ENCODE assay signal across 9 cellular contexts in genomic region chr17:77146882-77147281, GRCh38. TPM values are rescaled to one million over a fixed set of nuclear protein-coding genes. Genes with fewer than 3 reads are reported as not detected.
DNase-seq lines count a peak whose midpoint lies in the region; ATAC-seq lines count a peak whose summit lies in the region.
"Had no signal": no experiment of that assay in that cellular context is flagged by ENCODE, and none has a peak within 500 bp of the region (broad histone marks: within the 10 kb centered on the region; RNA-seq: fewer than 3 reads in every experiment).

No MANE protein-coding gene starts in this region.

- H3K36me3 Mint-ChIP-seq in activated CD8-positive, alpha-beta T cell treated with anti-CD3 and anti-CD28 coated beads, Interleukin-2, amount 10 ng/mL, durations not matched to agents 7 days and 5 days (ENCODE audit: low read depth) = peaks cover 85% of the 10 kb centered on the region

- H3K27me3 Mint-ChIP-seq in activated CD8-positive, alpha-beta T cell treated with anti-CD3 and anti-CD28 coated beads, Interleukin-2, amount 10 ng/mL, durations not matched to agents 7 days and 5 days (ENCODE audit: low read depth) = no peaks in the 10 kb centered on the region
- H3K27me3 Mint-ChIP-seq in stimulated activated naive CD8-positive, alpha-beta T cell treated with anti-CD3 and anti-CD28 coated beads, Interleukin-15, amount 100 ng/mL, for 72 hours = no peaks in the 10 kb centered on the region

- H3K9me3 Mint-ChIP-seq in activated CD8-positive, alpha-beta T cell treated with anti-CD3 and anti-CD28 coated beads, Interleukin-2, amount 10 ng/mL, durations not matched to agents 7 days and 5 days (ENCODE audit: insufficient read depth) = no peaks in the 10 kb centered on the region
- no peaks in the 10 kb centered on the region for H3K9me3 Mint-ChIP-seq in stimulated activated naive CD8-positive, alpha-beta T cell treated with anti-CD3 and anti-CD28 coated beads, Interleukin-15, amount 100 ng/mL, for 72 hours

- no peak for ATAC-seq in activated CD8-positive, alpha-beta T cell treated with anti-CD3 and anti-CD28 coated beads, Interleukin-2, amount 10 ng/mL, durations not matched to agents 7 days and 5 days
- ATAC-seq in left colon (peak; percentile 93), HG02610 (IDR thresholded peaks at IDR 0.05; ENCODE audit: unreplicated experiment) (no peak)
- ATAC-seq in stimulated activated naive CD8-positive, alpha-beta T cell treated with anti-CD3 and anti-CD28 coated beads, Interleukin-15, amount 100 ng/mL, for 72 hours = no peak

- intact Hi-C loops in left colon (cut with DNase I, micrococcal nuclease) = loop anchor here in 1 of 2 donors (10.0 kb wide), 1 partner anchor 52 kb away; no protein-coding TSS in a partner anchor

- H3K4me3 Mint-ChIP-seq in activated CD8-positive, alpha-beta T cell treated with anti-CD3 and anti-CD28 coated beads, Interleukin-2, amount 10 ng/mL, durations not matched to agents 7 days and 5 days = no peak overlapping the region
- peak overlapping the region; percentile 30 to 59 for H3K4me3 Mint-ChIP-seq in stimulated activated naive CD8-positive, alpha-beta T cell treated with anti-CD3 and anti-CD28 coated beads, Interleukin-15, amount 100 ng/mL, for 72 hours

- POLR2A ChIA-PET in activated CD8-positive, alpha-beta T cell treated with anti-CD3 and anti-CD28 coated beads, Interleukin-2, amount 10 ng/mL, durations not matched to agents 7 days and 5 days (lab: Charles Lee) = interaction anchor here (0.8 kb wide), 1 partner anchor 35 kb away, joined by 5 read pairs; no protein-coding TSS in a partner anchor

- DNase-seq in NCI-H1417 (lab: John Stamatoyannopoulos, UW) (peak in 2 of 3 experiments; percentile 31 to 62), NCI-H1417 treated with DMSO at 0.1 percent for 48 hours (lab: John Stamatoyannopoulos, UW) (no peak), left colon (peak; percentile 50 to 76), HUDEP-2 (lab: John Stamatoyannopoulos, UW; ENCODE audit: unreplicated experiment in 76 of 76) (no peak), DMS 273 treated with DMSO at 0.1 percent for 48 hours (lab: John Stamatoyannopoulos, UW) (no peak)
- DNase-seq in activated CD8-positive, alpha-beta T cell treated with anti-CD3 and anti-CD28 coated beads, Interleukin-2, amount 10 ng/mL, durations not matched to agents 7 days and 5 days = no peak
- DNase-seq in stimulated activated naive CD8-positive, alpha-beta T cell treated with anti-CD3 and anti-CD28 coated beads, Interleukin-15, amount 100 ng/mL, for 72 hours = no peak
- DNase-seq: ovary had no signal

- H3K27ac Mint-ChIP-seq in activated CD8-positive, alpha-beta T cell treated with anti-CD3 and anti-CD28 coated beads, Interleukin-2, amount 10 ng/mL, durations not matched to agents 7 days and 5 days = peak overlapping the region; percentile 39
- no peak overlapping the region for H3K27ac Mint-ChIP-seq in stimulated activated naive CD8-positive, alpha-beta T cell treated with anti-CD3 and anti-CD28 coated beads, Interleukin-15, amount 100 ng/mL, for 72 hours

- CTCF ChIA-PET in activated CD8-positive, alpha-beta T cell treated with anti-CD3 and anti-CD28 coated beads, Interleukin-2, amount 10 ng/mL, durations not matched to agents 7 days and 5 days (lab: Charles Lee) = interaction anchor here (1.1 kb wide), 1 partner anchor 50 kb away, joined by 3 read pairs; no protein-coding TSS in a partner anchor

- peaks cover 86% of the 10 kb centered on the region for H3K4me1 Mint-ChIP-seq in activated CD8-positive, alpha-beta T cell treated with anti-CD3 and anti-CD28 coated beads, Interleukin-2, amount 10 ng/mL, durations not matched to agents 7 days and 5 days (ENCODE audit: low read depth)
- H3K4me1 Mint-ChIP-seq in stimulated activated naive CD8-positive, alpha-beta T cell treated with anti-CD3 and anti-CD28 coated beads, Interleukin-15, amount 100 ng/mL, for 72 hours = peaks cover 84% of the 10 kb centered on the region

RNA-seq across cellular contexts. Expression of gene SEC14L1, which starts 6.1 kb away (rescaled TPM):
- 10 to 100 TPM; 86.5 to 88.8 TPM for total RNA-seq in activated CD8-positive, alpha-beta T cell treated with anti-CD3 and anti-CD28 coated beads, Interleukin-2, amount 10 ng/mL, durations not matched to agents 7 days and 5 days
- 10 to 100 TPM; 30.4 to 48.2 TPM for total RNA-seq in left colon

Comparison
In these comparisons a context has a peak if more than half of its experiments do, and no peak if none do; other contexts are left out.
1. DNase-seq: peak in NCI-H1417 (2 of 3) and left colon (2 of 2); none in NCI-H1417 treated with DMSO at 0.1 percent for 48 hours (single experiment), activated CD8-positive, alpha-beta T cell treated with anti-CD3 and anti-CD28 coated beads, Interleukin-2, amount 10 ng/mL, durations not matched to agents 7 days and 5 days (single experiment), stimulated activated naive CD8-positive, alpha-beta T cell treated with anti-CD3 and anti-CD28 coated beads, Interleukin-15, amount 100 ng/mL, for 72 hours (0 of 2), HUDEP-2 (0 of 76) and DMS 273 treated with DMSO at 0.1 percent for 48 hours (single experiment).